8 cellular contexts compared by ENCODE assay signal in genomic region chr14:74922752-74923401, GRCh38. TPM values are rescaled to one million over a fixed set of nuclear protein-coding genes. Genes with fewer than 3 reads are reported as not detected.
DNase-seq lines count a peak whose midpoint lies in the region; ATAC-seq and TF ChIP-seq lines count a peak whose summit lies in the region.

Gene RPS6KL1, minus strand, starts transcription at chr14:74923260. Its CDS starts 1,719 bp downstream, at chr14:74921541.

- H3K27ac ChIP-seq in temporal lobe (ENCODE audit: low read depth, low read length), result peak within 1 kb of the TSS; percentile 20

- peak; percentile 91 for ATAC-seq in omental fat pad (ENCODE audit: low FRiP score)

- no peaks in the 10 kb centered on the region for H3K9me3 Mint-ChIP-seq in activated naive CD8-positive, alpha-beta T cell (ENCODE audit: low read depth)
- peaks cover 5% of the 10 kb centered on the region for H3K9me3 Mint-ChIP-seq in glutamatergic neuron (ENCODE audit: unreplicated experiment)

- no peak for TF ChIP-seq CTCF in glutamatergic neuron (IDR thresholded peaks at IDR 0.05; ENCODE audit: partially characterized antibody, unreplicated experiment)
- no peak for TF ChIP-seq CTCF in omental fat pad (IDR thresholded peaks at IDR 0.05)

- peak within 1 kb of the TSS; percentile 68 for H3K27ac Mint-ChIP-seq in activated naive CD8-positive, alpha-beta T cell
- peak within 1 kb of the TSS; percentile 97 for H3K27ac Mint-ChIP-seq in glutamatergic neuron (ENCODE audit: unreplicated experiment)

- H3K4me1 Mint-ChIP-seq in activated naive CD8-positive, alpha-beta T cell (ENCODE audit: low read depth), result peaks cover 6% of the 10 kb centered on the region
- peaks cover 23% of the 10 kb centered on the region for H3K4me1 Mint-ChIP-seq in glutamatergic neuron (ENCODE audit: low read depth, unreplicated experiment)

- no peaks in the 10 kb centered on the region for H3K36me3 Mint-ChIP-seq in activated naive CD8-positive, alpha-beta T cell
- peaks cover 8% of the 10 kb centered on the region for H3K36me3 Mint-ChIP-seq in glutamatergic neuron (ENCODE audit: unreplicated experiment)

- H3K36me3 ChIP-seq in H7 (replicated peaks; ENCODE audit: control insufficient read depth, insufficient read depth, low read length), result peaks cover 3% of the 10 kb centered on the region

- peaks cover 2% of the 10 kb centered on the region; the same call in 1 of the 2 replicates for H3K27me3 ChIP-seq in H7 (ENCODE audit: control insufficient read depth, insufficient read depth, low read length)

- peak within 1 kb of the TSS; percentile 84 for H3K4me3 Mint-ChIP-seq in activated naive CD8-positive, alpha-beta T cell
- H3K4me3 Mint-ChIP-seq in glutamatergic neuron (ENCODE audit: unreplicated experiment), result peak within 1 kb of the TSS; percentile 97

- H3K27me3 Mint-ChIP-seq in activated naive CD8-positive, alpha-beta T cell, result peaks cover 3% of the 10 kb centered on the region
- peaks cover 18% of the 10 kb centered on the region for H3K27me3 Mint-ChIP-seq in glutamatergic neuron (ENCODE audit: unreplicated experiment)

- peak; percentile 88 for DNase-seq in DMS79 (lab: John Stamatoyannopoulos, UW)
- DNase-seq in H7, result peak; percentile 99
- peak; percentile 75 for DNase-seq in MV-4-11 (lab: John Stamatoyannopoulos, UW)
- DNase-seq in SK-N-DZ (ENCODE audit: low spot score), result peak; percentile 89
- DNase-seq in glutamatergic neuron, result peak; percentile 94
- peak; percentile 67 for DNase-seq in omental fat pad (ENCODE audit: low spot score)

- peak within 1 kb of the TSS; percentile 79 for H3K4me3 ChIP-seq in H7 (ENCODE audit: insufficient read depth, low read depth, low read length)

RNA-seq across cellular contexts. Expression of gene RPS6KL1, which starts in this region (rescaled TPM):
- 5.4 and 12.4 TPM in 2 replicates for total RNA-seq in H7 (2014; rRNA removed; shearing (Covaris generic))
- 19.0 and 27.3 TPM in 2 replicates for polyA plus RNA-seq in SK-N-DZ (2014; cell fraction: cytosol; rRNA removed)
- polyA plus RNA-seq in SK-N-DZ (2014; cell fraction: nucleus; rRNA removed), result 72.4 and 86.5 TPM in 2 replicates
- total RNA-seq in glutamatergic neuron (ENCODE audit: unreplicated experiment) (248 TPM), omental fat pad (1 to 10 TPM; 1.3 to 5.2 (median 1.5) TPM), temporal lobe (18.4 TPM)

Comparison
In these comparisons a context has a peak if more than half of its experiments do, and no peak if none do; other contexts are left out.
1. Peak in every context shown above with its lines: DNase-seq, ATAC-seq, H3K4me3 ChIP-seq and H3K27ac ChIP-seq.
2. RNA of gene RPS6KL1 (total RNA-seq): 248 TPM in glutamatergic neuron (single experiment); 18.4 TPM in temporal lobe (single experiment), 5.4 to 12.4 TPM in H7 and 1.3 to 5.2 TPM in omental fat pad; every median in the first group is over 10 times any median in the second.